ENCODE assay signal across 16 cellular contexts in genomic region chr6:15509335-15509933, GRCh38.
A peak's percentile ranks its signal among the peaks of the same experiment; 100 is the strongest.
DNase-seq lines count a peak whose midpoint lies in the region; ATAC-seq, FAIRE-seq and TF ChIP-seq lines count a peak whose summit lies in the region.
"Had no signal": no experiment of that assay in that cellular context is flagged by ENCODE, and none has a peak within 500 bp of the region (broad histone marks: within the 10 kb centered on the region; RNA-seq: fewer than 3 reads in every experiment).

No MANE protein-coding gene starts in this region.

- peak in 1 of 2 experiments; percentile 36; a peak in 1 of 4 replicates for TF ChIP-seq RAD21 in K562 (CRISPR knock-in tag; conservative IDR thresholded peaks at IDR 0.05 in 1 of 2, IDR thresholded peaks at IDR 0.05 in 1 of 2)

- ATAC-seq in K562 (peak; percentile 87), Right ventricle myocardium inferior (no peak)

- peak overlapping the region; percentile 95 for H3K27ac ChIP-seq in K562 (ENCODE audit: extremely low read depth, low read depth, low read length)
- H3K27ac ChIP-seq in neutrophil = peak overlapping the region; percentile 91
- H3K27ac ChIP-seq: SJCRH30, suprapubic skin had no signal

- 33% methylated on average over 13 of the region's 13 CpGs for whole genome bisulfite sequencing in K562 (ENCODE audit: insufficient coverage, low coverage, missing lambda C conversion rate)

- H3K4me3 ChIP-seq in K562 (no peak overlapping the region), neutrophil (ENCODE audit: low read depth in 1 of 2, low read length in 1 of 2) (no peak overlapping the region)
- H3K4me3 ChIP-seq: SJCRH30, suprapubic skin had no signal

- no peak overlapping the region for H3K4me3 Mint-ChIP-seq in Calu3 (ENCODE audit: low read depth, unreplicated experiment)

- H4K20me1 ChIP-seq in K562 (replicated peaks; ENCODE audit: control insufficient read depth, insufficient read depth, low read length) = no peaks in the 10 kb centered on the region

- H3K4me1 ChIP-seq in K562 (replicated peaks in 1 of 2; ENCODE audit: control insufficient read depth in 2 of 2, insufficient read depth in 2 of 2, low read length in 2 of 2) (peaks cover 23 to 39% of the 10 kb centered on the region in 2 experiments), neutrophil (ENCODE audit: control insufficient read depth in 1 of 2, insufficient read depth in 1 of 2, low read depth in 1 of 2, low read length in 1 of 2) (peaks cover 14 to 15% of the 10 kb centered on the region in 2 experiments)

- peaks cover 12% of the 10 kb centered on the region for H3K36me3 Mint-ChIP-seq in Calu3 (ENCODE audit: insufficient read depth, unreplicated experiment)

- CTCF ChIA-PET in K562 (lab: Yijun Ruan, JAX; ENCODE audit: low intra/inter-chr PET ratio) = no interaction called here
- CTCF ChIA-PET in Calu3 (lab: Charles Lee) = no interaction called here

- H3K27ac Mint-ChIP-seq in Calu3 (ENCODE audit: unreplicated experiment) = no peak overlapping the region

- no peak; the same call in 1 of the 2 replicates for TF ChIP-seq POLR2A in K562 (conservative IDR thresholded peaks at IDR 0.05)

- H3K4me1 Mint-ChIP-seq in Calu3 (ENCODE audit: low read depth, unreplicated experiment) = no peaks in the 10 kb centered on the region

- TF ChIP-seq CTCF in K562 (IDR thresholded peaks at IDR 0.05 in 2 of 3, conservative IDR thresholded peaks at IDR 0.05 in 1 of 3; ENCODE audit: insufficient read depth in 2 of 3, low read depth in 1 of 3, low read length in 3 of 3) (no peak), neutrophil (IDR thresholded peaks at IDR 0.05) (no peak), Calu3 (IDR thresholded peaks at IDR 0.05; ENCODE audit: unreplicated experiment) (no peak)

- intact Hi-C loops in K562 (cut with micrococcal nuclease) (no loop called here), Right ventricle myocardium inferior (cut with DNase I) (no loop called here), Calu3 (cut with micrococcal nuclease; ENCODE audit: unreplicated experiment) (no loop called here)

- BruUV-seq in K562 (replicated peaks; lab: Mats Ljungman, UMichigan) (no TSS peak), Calu3 (replicated peaks; lab: Mats Ljungman, UMichigan) (no TSS peak)

- H2AFZ ChIP-seq in K562 (ENCODE audit: low read depth, low read length) = peak overlapping the region; percentile 22; the same call in 1 of the 2 replicates

- peak overlapping the region; percentile 50 to 79 for H3K9ac ChIP-seq in K562 (ENCODE audit: insufficient read depth in 1 of 2, low read depth in 2 of 2, low read length in 2 of 2)

- H3K27me3 ChIP-seq in K562 (ENCODE audit: control insufficient read depth in 2 of 2, insufficient read depth in 2 of 2, low read length in 2 of 2) (no peaks in the 10 kb centered on the region), neutrophil (no peaks in the 10 kb centered on the region)
- H3K27me3 ChIP-seq: SJCRH30, suprapubic skin had no signal

- DNase-seq in EH (ENCODE audit: low read depth) (peak; percentile 7), MV-4-11 (lab: John Stamatoyannopoulos, UW) (peak; percentile 62), K562 (ENCODE audit: extremely low read depth in 1 of 4, low spot score in 3 of 4) (peak; percentile 80 to 91 (median 86)), Right ventricle myocardium inferior (ENCODE audit: missing footprints) (no peak), germinal center (ENCODE audit: low spot score) (no peak), Calu3 (no peak)
- DNase-seq: activated effector memory CD4-positive, alpha-beta T cell treated with anti-CD3 and anti-CD28 coated beads, Interleukin-2, amount 50 U/mL, for 16 hours; GOT3; Kasumi-1; mammary epithelial cell; NCI-H1417 treated with DMSO at 0.1 percent for 48 hours; NCI-H345; SJCRH30; T-helper 9 cell had no signal

- POLR2A ChIA-PET in K562 (lab: Yijun Ruan, JAX) = no interaction called here

- in situ Hi-C loops in K562 (cut with MboI) = no loop called here

- peaks cover 7% of the 10 kb centered on the region; the same call in 2 of the 3 replicates for H3K79me2 ChIP-seq in K562 (ENCODE audit: control insufficient read depth, insufficient read depth, low read length)

- H3K9me3 ChIP-seq in K562 (replicated peaks; ENCODE audit: control insufficient read depth, insufficient read depth, low read depth, low read length) (no peaks in the 10 kb centered on the region), neutrophil (no peaks in the 10 kb centered on the region)
- H3K9me3 ChIP-seq: SJCRH30, suprapubic skin had no signal

- H3K9me3 Mint-ChIP-seq in Calu3 (ENCODE audit: low read depth, unreplicated experiment) = no peaks in the 10 kb centered on the region

- peak; percentile 100 for FAIRE-seq in K562 (lab: Jason Lieb, UNC)

- H3K4me2 ChIP-seq in K562 (ENCODE audit: insufficient read depth, low read length) = peak overlapping the region; percentile 45

- H3K27me3 Mint-ChIP-seq in Calu3 (ENCODE audit: unreplicated experiment) = no peaks in the 10 kb centered on the region

- TF ChIP-seq EP300 in K562 (IDR thresholded peaks at IDR 0.05; ENCODE audit: low read length) = peak; percentile 88

- H3K9me1 ChIP-seq in K562 (ENCODE audit: control insufficient read depth, insufficient read depth, low read length) = no peaks in the 10 kb centered on the region

- peaks cover 92% of the 10 kb centered on the region for H3K36me3 ChIP-seq in K562 (ENCODE audit: control insufficient read depth, insufficient read depth, low read length)
- peaks cover 91% of the 10 kb centered on the region for H3K36me3 ChIP-seq in neutrophil

TF ChIP-seq in K562, 482 proteins besides CTCF, POLR2A, EP300 and RAD21 (continues in another document):
- TF ChIP-seq ZNF124 (CRISPR knock-in tag; IDR thresholded peaks at IDR 0.05) (no peak), ZBTB34 (CRISPR knock-in tag; IDR thresholded peaks at IDR 0.05) (no peak), ADNP (tag; IDR thresholded peaks at IDR 0.05) (no peak), SMAD4 (CRISPR knock-in tag; conservative IDR thresholded peaks at IDR 0.05) (peak; percentile 91), PHF21A (IDR thresholded peaks at IDR 0.05; ENCODE audit: borderline replicate concordance, low read depth) (no peak), SPI1 (IDR thresholded peaks at IDR 0.05; ENCODE audit: borderline replicate concordance, low read depth, low read length) (no peak), BRD4 (IDR thresholded peaks at IDR 0.05) (no peak), TRIM25 (IDR thresholded peaks at IDR 0.05; ENCODE audit: borderline replicate concordance) (no peak), CAMTA2 (CRISPR knock-in tag; conservative IDR thresholded peaks at IDR 0.05) (no peak), PPARD (CRISPR knock-in tag; IDR thresholded peaks at IDR 0.05) (no peak), ZNF507 (tag; conservative IDR thresholded peaks at IDR 0.05) (no peak), PML (IDR thresholded peaks at IDR 0.05; ENCODE audit: low read length) (no peak), ATF7 (IDR thresholded peaks at IDR 0.05) (peak; percentile 85), EGR1 (conservative IDR thresholded peaks at IDR 0.05) (peak; percentile 90), GTF2A2 (tag; IDR thresholded peaks at IDR 0.05) (no peak), SMARCE1 (IDR thresholded peaks at IDR 0.05) (peak; percentile 90), ARID3B (CRISPR knock-in tag; IDR thresholded peaks at IDR 0.05; ENCODE audit: borderline replicate concordance) (no peak), SNAPC5 (CRISPR knock-in tag; IDR thresholded peaks at IDR 0.05) (no peak), IFI16 (CRISPR knock-in tag; IDR thresholded peaks at IDR 0.05) (no peak), BCL6 (CRISPR knock-in tag; IDR thresholded peaks at IDR 0.05) (no peak)

Comparison
In these comparisons a context has a peak if more than half of its experiments do, and no peak if none do; other contexts are left out.
1. DNase-seq: peak in EH (single experiment), MV-4-11 (single experiment) and K562 (4 of 4); none in Right ventricle myocardium inferior (single experiment), germinal center (single experiment) and Calu3 (single experiment).